Comparison of ENCODE assay signal across 8 cellular contexts in the genomic region with DNA sequence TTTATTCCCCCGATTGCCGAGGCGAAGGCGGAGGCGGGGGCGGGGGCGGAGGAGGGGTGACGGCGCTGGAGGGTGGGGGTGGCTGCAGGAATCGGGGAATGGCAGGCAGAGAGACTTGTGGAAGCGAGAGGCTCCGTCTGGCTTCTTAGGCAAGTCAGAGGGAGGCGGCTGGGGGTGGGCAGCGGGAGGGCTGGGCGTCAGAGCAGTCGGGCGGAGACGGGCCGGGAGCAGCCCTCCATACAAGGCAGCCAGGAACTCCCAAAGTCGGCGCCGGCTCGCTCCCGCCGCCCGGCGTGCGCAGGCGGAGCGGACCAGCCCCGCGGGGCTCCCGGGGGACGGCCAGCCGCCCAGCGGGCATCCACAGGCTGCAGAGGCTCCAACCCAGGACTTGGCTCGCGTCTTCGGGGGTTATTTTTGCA. TPM values are rescaled to one million over a fixed set of nuclear protein-coding genes. Genes with fewer than 3 reads are reported as not detected.
DNase-seq lines count a peak whose midpoint lies in the region; ATAC-seq and TF ChIP-seq lines count a peak whose summit lies in the region.

No MANE protein-coding gene starts in this region.

- H3K4me1 ChIP-seq in breast epithelium (no peaks in the 10 kb centered on the region), sigmoid colon (peaks cover 0 to 34% (median 13%) of the 10 kb centered on the region in 4 donors)

- no peaks in the 10 kb centered on the region for H3K9me3 Mint-ChIP-seq in HFFc6

- H3K27me3 ChIP-seq in breast epithelium (no peaks in the 10 kb centered on the region), sigmoid colon (no peaks in the 10 kb centered on the region)

- no peak for TF ChIP-seq POLR2A in breast epithelium (IDR thresholded peaks at IDR 0.05)
- TF ChIP-seq POLR2A in sigmoid colon (IDR thresholded peaks at IDR 0.05) = no peak

- H3K27ac Mint-ChIP-seq in HFFc6 = peak overlapping the region; percentile 76

- peak overlapping the region; percentile 96 for H3K4me3 Mint-ChIP-seq in HFFc6

- TF ChIP-seq EP300 in sigmoid colon (IDR thresholded peaks at IDR 0.05) = no peak

- H3K27me3 Mint-ChIP-seq in HFFc6 (ENCODE audit: insufficient read depth) = no peaks in the 10 kb centered on the region; the same call in none of the 2 replicates

- 1% methylated on average over 39 of the region's 39 CpGs for WGBS in sigmoid colon, 2 donors

- no peak for ATAC-seq in HG03025 (IDR thresholded peaks at IDR 0.05; ENCODE audit: low FRiP score, unreplicated experiment)

- peaks cover 39% of the 10 kb centered on the region for H3K4me1 Mint-ChIP-seq in HFFc6 (ENCODE audit: low read depth)

- H3K9me3 ChIP-seq in breast epithelium (no peaks in the 10 kb centered on the region), sigmoid colon (no peaks in the 10 kb centered on the region)

- no peaks in the 10 kb centered on the region for H3K36me3 Mint-ChIP-seq in HFFc6 (ENCODE audit: low read depth)

- H3K4me3 ChIP-seq in breast epithelium = peak overlapping the region; percentile 76 to 92 (median 83)
- peak overlapping the region; percentile 72 to 94 (median 88) for H3K4me3 ChIP-seq in sigmoid colon

- TF ChIP-seq CTCF in HFFc6 (IDR thresholded peaks at IDR 0.05) (peak; percentile 53; the same call in 1 of the 2 replicates), breast epithelium (IDR thresholded peaks at IDR 0.05) (no peak), sigmoid colon (IDR thresholded peaks at IDR 0.05) (peak in 1 of 4 experiments; percentile 44)

- H3K27ac ChIP-seq in breast epithelium (peak overlapping the region; percentile 77 to 92), sigmoid colon (peak overlapping the region; percentile 95 to 98 (median 96))

- DNase-seq in C1 segment of cervical spinal cord (lab: John Stamatoyannopoulos, UW) = peak; percentile 28 to 94 (median 76)
- DNase-seq in HFFc6 = peak; percentile 82
- DNase-seq in NCI-H748 (lab: John Stamatoyannopoulos, UW; ENCODE audit: unreplicated experiment) = peak; percentile 92
- DNase-seq in breast epithelium (ENCODE audit: low spot score in 2 of 2) = peak; percentile 49 to 60
- peak; percentile 85 for DNase-seq in iPS-NIHi7 (ENCODE audit: extremely low spot score)
- peak; percentile 96 for DNase-seq in sigmoid colon
- no peak for DNase-seq in activated CD4-positive, CD25-positive, alpha-beta regulatory T cell (lab: John Stamatoyannopoulos, UW)

- intact Hi-C loops in breast epithelium (cut with DNase I; ENCODE audit: low total_unique reads) = no loop called here
- intact Hi-C loops in sigmoid colon (cut with DNase I) = loop anchor here (2.0 to 10.0 kb wide), 3 partner anchors 129 to 397 kb away; no protein-coding TSS in a partner anchor

- H3K36me3 ChIP-seq in breast epithelium (no peaks in the 10 kb centered on the region), sigmoid colon (no peaks in the 10 kb centered on the region)

RNA-seq across cellular contexts. Expression of gene CACNA2D1, which starts 0.2 kb away (rescaled TPM):
- total RNA-seq in HFFc6 (2021; fragmentation: NEBNext Ultra II Directional; extraction: Animal tissue kit (Norgen Biotek cat#: 25700)) = 10 to 100 TPM; 34.9 to 43.6 (median 36.8) TPM
- 10 to 100 TPM; 10.2 to 79.4 (median 16.0) TPM for total RNA-seq in breast epithelium
- total RNA-seq in sigmoid colon = 100 to 1,000 TPM in 1 of 4 donors, 10 to 100 TPM in 3; 59.7 to 115 (median 87.4) TPM
- 1 to 10 TPM in 2 of 3 donors, under 1 TPM in 1; 0.23 to 4.4 (median 3.0) TPM for polyA plus RNA-seq in sigmoid colon

Comparison
In these comparisons a context has a peak if more than half of its experiments do, and no peak if none do; other contexts are left out.
1. DNase-seq: peak in C1 segment of cervical spinal cord (14 of 14), HFFc6 (single experiment), NCI-H748 (single experiment), breast epithelium (2 of 2), iPS-NIHi7 (single experiment) and sigmoid colon (single experiment); none in activated CD4-positive, CD25-positive, alpha-beta regulatory T cell (0 of 4).